ENCODE assay signal across 6 cellular contexts in the genomic region with DNA sequence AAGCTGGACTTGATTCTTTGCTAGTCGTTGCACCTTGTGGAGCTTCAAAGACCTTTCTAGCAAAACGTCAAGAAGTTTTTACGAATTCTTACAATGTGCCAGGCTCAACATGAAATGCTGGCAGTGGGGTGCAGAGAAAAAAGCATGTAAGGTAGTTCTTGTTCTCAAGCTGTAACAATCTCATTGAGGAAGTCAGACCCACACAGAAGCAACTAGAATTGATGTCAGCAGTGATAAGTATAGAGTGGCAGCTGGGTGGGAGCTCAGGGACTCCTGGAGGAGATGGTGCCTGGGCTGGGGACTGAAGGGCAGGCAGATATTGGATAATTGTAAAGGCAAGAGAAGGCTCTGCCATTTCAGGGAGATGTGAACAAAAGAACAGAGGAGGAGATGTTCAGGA.
"Had no signal": no experiment of that assay in that cellular context is flagged by ENCODE, and none has a peak within 500 bp of the region (broad histone marks: within the 10 kb centered on the region; RNA-seq: fewer than 3 reads in every experiment).

No MANE protein-coding gene starts in this region.

- H3K27ac ChIP-seq: HL-60 had no signal

- H3K4me3 ChIP-seq: K562 had no signal

- H3K27me3 Mint-ChIP-seq: IgD-negative memory B cell had no signal

- H3K27ac Mint-ChIP-seq: IgD-negative memory B cell had no signal

- H3K4me3 Mint-ChIP-seq: IgD-negative memory B cell had no signal

- DNase-seq: KBM-7 had no signal

- H3K4me1 Mint-ChIP-seq: IgD-negative memory B cell had no signal

- FAIRE-seq: HepG2, HTR-8/SVneo, K562 had no signal

- H3K36me3 Mint-ChIP-seq: IgD-negative memory B cell had no signal

- ATAC-seq: HepG2, K562 had no signal
